9 cellular contexts compared by ENCODE assay signal in the genomic region with DNA sequence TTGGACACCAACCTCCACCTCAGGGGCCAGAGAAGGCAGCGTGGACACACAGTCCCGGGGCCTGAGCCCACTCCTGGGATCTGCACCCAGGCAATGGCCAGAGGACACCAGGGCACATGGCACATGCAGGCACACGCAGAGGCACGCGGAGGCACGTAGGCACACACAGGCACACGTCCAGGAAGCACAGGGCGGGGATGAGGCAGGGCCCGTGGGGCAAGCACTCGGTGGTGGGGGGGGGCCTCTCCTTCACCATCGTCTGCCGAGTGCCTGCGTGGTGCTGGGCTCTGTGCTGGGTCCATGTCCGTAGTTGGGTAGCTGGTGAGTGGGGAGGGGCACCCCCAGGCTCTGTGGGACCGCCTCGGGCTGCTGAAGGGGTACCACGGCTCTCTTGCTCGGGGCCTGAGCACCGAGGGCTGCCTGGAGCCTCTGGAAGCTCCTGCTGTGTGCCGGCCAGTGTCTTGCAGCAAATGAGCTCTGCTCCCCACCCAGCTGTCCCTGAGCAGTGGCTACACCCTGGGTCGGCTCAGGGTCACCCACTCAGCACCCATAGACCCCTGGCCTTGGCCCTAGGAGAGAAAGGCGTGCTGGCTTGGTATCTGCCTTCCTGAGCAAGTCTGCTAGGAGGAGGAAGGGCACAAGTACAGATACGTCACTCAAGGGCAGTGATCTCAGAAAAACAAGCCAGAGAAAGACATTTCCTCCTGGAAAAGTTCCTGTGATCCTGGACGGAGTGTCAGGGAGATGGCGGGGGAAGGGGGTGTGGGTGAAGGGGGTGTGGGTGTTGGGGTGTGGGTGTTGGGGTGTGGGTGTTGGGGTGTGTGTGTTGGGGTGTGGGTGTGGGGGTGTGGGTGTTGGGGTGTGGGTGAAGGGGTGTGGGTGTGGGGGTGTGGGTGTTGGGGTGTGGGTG. TPM values are rescaled to one million over a fixed set of nuclear protein-coding genes. Genes with fewer than 3 reads are reported as not detected.
DNase-seq lines count a peak whose midpoint lies in the region; ATAC-seq, FAIRE-seq and TF ChIP-seq lines count a peak whose summit lies in the region.
"Had no signal": no experiment of that assay in that cellular context is flagged by ENCODE, and none has a peak within 500 bp of the region (broad histone marks: within the 10 kb centered on the region; RNA-seq: fewer than 3 reads in every experiment).

No MANE protein-coding gene starts in this region.

- H3K27ac ChIP-seq in left lung, result no peak overlapping the region

- intact Hi-C loops in left lung (cut with DNase I), result no loop called here

- H3K27me3 ChIP-seq in left lung, result no peaks in the 10 kb centered on the region

- peak; percentile 100 for FAIRE-seq in urothelium cell line (lab: Jason Lieb, UNC)

- TF ChIP-seq CTCF in left lung (IDR thresholded peaks at IDR 0.05), result no peak

- peak; percentile 40 to 55 for DNase-seq in stimulated activated CD4-positive, alpha-beta T cell treated with anti-CD3 and anti-CD28 coated beads, Interleukin-2, amount 100 ng/mL, for 24 hours
- DNase-seq in stimulated activated CD4-positive, alpha-beta T cell treated with anti-CD3 and anti-CD28 coated beads, Interleukin-12 subunit alpha, Interleukin-12 subunit beta, amount 100 ng/mL, for 4 hours, result no peak
- DNase-seq in astrocyte of the hippocampus (ENCODE audit: low read depth, low spot score), result peak; percentile 58
- peak; percentile 29 to 65 for DNase-seq in left lung
- DNase-seq in urothelium cell line (ENCODE audit: low spot score), result no peak
- no peak for DNase-seq in NOMO-1 treated with dmso at 0.1 percent for 144 hours (lab: John Stamatoyannopoulos, UW; ENCODE audit: unreplicated experiment)
- no peak for DNase-seq in HPDE6-E6E7 (ENCODE audit: extremely low spot score)

- peak; percentile 26 for ATAC-seq in left lung
- ATAC-seq in GM21367 (IDR thresholded peaks at IDR 0.05; ENCODE audit: unreplicated experiment), result no peak

- H3K4me1 ChIP-seq in left lung, result peaks cover 0 to 4% of the 10 kb centered on the region in 2 donors

- H3K36me3 ChIP-seq in left lung, result no peaks in the 10 kb centered on the region

- H3K9me3 ChIP-seq in left lung, result no peaks in the 10 kb centered on the region

- H3K4me3 ChIP-seq in left lung, result no peak overlapping the region

RNA-seq across cellular contexts. Expression of gene RTP5, which starts 26.5 kb away (rescaled TPM):
- under 1 TPM in 1 of 2 donors, not detected in 1; 0.10 TPM for total RNA-seq in left lung
- total RNA-seq: T-helper 1 cell treated with Interleukin-12 subunit alpha and Interleukin-12 subunit beta and Interleukin-4 antibody, amounts not matched to agents 30 ng/mL and 1 ng/mL, for 36 hours had no signal

RNA-seq across cellular contexts. Expression of gene PDCD1, which starts 37.3 kb away (rescaled TPM):
- total RNA-seq in left lung, result 1 to 10 TPM; 1.1 TPM

Comparison
In these comparisons a context has a peak if more than half of its experiments do, and no peak if none do; other contexts are left out.
1. DNase-seq: peak in stimulated activated CD4-positive, alpha-beta T cell treated with anti-CD3 and anti-CD28 coated beads, Interleukin-2, amount 100 ng/mL, for 24 hours (2 of 2), astrocyte of the hippocampus (single experiment) and left lung (2 of 2); none in stimulated activated CD4-positive, alpha-beta T cell treated with anti-CD3 and anti-CD28 coated beads, Interleukin-12 subunit alpha, Interleukin-12 subunit beta, amount 100 ng/mL, for 4 hours (single experiment), urothelium cell line (single experiment), NOMO-1 treated with dmso at 0.1 percent for 144 hours (single experiment) and HPDE6-E6E7 (single experiment).